ENCODE assay signal across 8 cellular contexts in the genomic region with DNA sequence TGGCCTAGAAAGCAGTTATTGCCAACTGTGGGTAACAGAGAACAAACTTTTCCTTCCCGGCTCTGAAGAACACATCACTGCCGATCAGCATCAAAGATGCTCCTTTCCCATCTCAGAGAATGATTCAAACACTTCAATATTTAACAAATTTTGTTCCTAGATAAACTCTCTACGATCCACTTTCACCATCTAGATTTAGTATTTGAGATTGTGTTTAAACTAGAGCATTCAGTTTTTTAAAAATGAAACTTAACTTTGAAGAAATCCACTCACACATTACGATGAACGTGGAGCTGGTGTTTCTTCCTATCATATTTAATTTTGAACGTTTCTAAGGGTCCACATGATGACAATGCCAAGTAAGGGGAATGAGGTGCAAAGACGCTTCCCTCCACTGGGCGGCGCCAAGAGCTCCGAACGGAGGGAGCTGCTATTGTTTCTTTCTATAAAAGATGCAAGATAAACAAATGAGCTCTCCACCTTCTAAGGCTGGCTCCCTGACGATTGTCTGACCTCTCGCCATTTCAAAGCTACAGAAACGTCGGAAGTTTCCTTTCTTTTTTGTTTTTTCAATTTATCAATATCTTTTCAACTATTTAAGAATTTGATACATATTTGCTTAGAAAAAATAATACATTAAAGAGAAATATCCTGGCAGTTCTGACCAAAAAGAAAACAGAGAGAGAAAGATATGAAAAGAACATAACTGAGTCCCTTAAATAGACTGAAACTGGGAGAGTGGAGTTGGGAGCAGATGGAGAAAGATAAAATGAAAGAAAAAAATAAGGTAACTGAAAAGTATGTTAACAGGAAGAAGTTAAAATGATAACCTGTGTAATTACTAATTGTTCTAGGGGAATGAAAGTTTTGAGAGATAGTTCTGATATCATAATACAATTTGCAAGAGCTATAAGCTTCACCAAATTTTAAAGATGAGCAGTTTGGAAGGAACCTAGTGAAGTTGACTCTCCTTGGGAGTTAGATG. TPM values are rescaled to one million over a fixed set of nuclear protein-coding genes. Genes with fewer than 3 reads are reported as not detected.
DNase-seq lines count a peak whose midpoint lies in the region; ATAC-seq and TF ChIP-seq lines count a peak whose summit lies in the region.

No MANE protein-coding gene starts in this region.

- peaks cover 36% of the 10 kb centered on the region for H3K4me1 ChIP-seq in CD4-positive, CD25-positive, alpha-beta regulatory T cell (ENCODE audit: control insufficient read depth, insufficient read depth, low read length, poor library complexity, severe bottlenecking)

- H3K4me3 Mint-ChIP-seq in CD4-positive, CD25-positive, alpha-beta regulatory T cell = peak overlapping the region in 3 of 4 donors; percentile 27 to 65 (median 33)
- peak overlapping the region in 1 of 2 donors; percentile 42 for H3K4me3 Mint-ChIP-seq in activated T-cell treated with anti-CD3 and anti-CD28 coated beads, Interleukin-2, amount 50 U/mL, for 72 hours
- no peak overlapping the region for H3K4me3 Mint-ChIP-seq in glutamatergic neuron (ENCODE audit: unreplicated experiment)

- H3K36me3 Mint-ChIP-seq in CD4-positive, CD25-positive, alpha-beta regulatory T cell = peaks cover 5% of the 10 kb centered on the region
- H3K36me3 Mint-ChIP-seq in activated T-cell treated with anti-CD3 and anti-CD28 coated beads, Interleukin-2, amount 50 U/mL, for 72 hours (ENCODE audit: insufficient read depth in 2 of 2) = peaks cover 14 to 15% of the 10 kb centered on the region in 2 donors
- H3K36me3 Mint-ChIP-seq in glutamatergic neuron (ENCODE audit: unreplicated experiment) = no peaks in the 10 kb centered on the region

- peak overlapping the region; percentile 8 for H3K4me3 ChIP-seq in CD4-positive, CD25-positive, alpha-beta regulatory T cell (ENCODE audit: low read depth, low read length)

- H3K9me3 ChIP-seq in CD4-positive, CD25-positive, alpha-beta regulatory T cell (ENCODE audit: control insufficient read depth in 2 of 2, low read length in 2 of 2) = peaks cover 9 to 36% of the 10 kb centered on the region in 2 experiments

- H3K9me3 Mint-ChIP-seq in CD4-positive, CD25-positive, alpha-beta regulatory T cell = peaks cover 0 to 40% (median 11%) of the 10 kb centered on the region in 7 donors
- peaks cover 0 to 1% of the 10 kb centered on the region in 2 donors for H3K9me3 Mint-ChIP-seq in activated T-cell treated with anti-CD3 and anti-CD28 coated beads, Interleukin-2, amount 50 U/mL, for 72 hours
- H3K9me3 Mint-ChIP-seq in glutamatergic neuron (ENCODE audit: unreplicated experiment) = peaks cover 43% of the 10 kb centered on the region

- no peak overlapping the region for H3K27ac Mint-ChIP-seq in CD4-positive, CD25-positive, alpha-beta regulatory T cell
- H3K27ac Mint-ChIP-seq in activated T-cell treated with anti-CD3 and anti-CD28 coated beads, Interleukin-2, amount 50 U/mL, for 72 hours = peak overlapping the region; percentile 55
- H3K27ac Mint-ChIP-seq in glutamatergic neuron (ENCODE audit: unreplicated experiment) = no peak overlapping the region

- no peak overlapping the region for H3K27ac ChIP-seq in CD4-positive, CD25-positive, alpha-beta regulatory T cell (ENCODE audit: insufficient read depth, low read length, poor library complexity, severe bottlenecking)

- no peaks in the 10 kb centered on the region for H3K36me3 ChIP-seq in CD4-positive, CD25-positive, alpha-beta regulatory T cell (ENCODE audit: control insufficient read depth, insufficient read depth, low read length)

- DNase-seq in CD4-positive, CD25-positive, alpha-beta regulatory T cell = peak in 1 of 3 donors; percentile 66
- DNase-seq in HS-5 (ENCODE audit: low read depth) = peak; percentile 38
- DNase-seq in NCI-H774 (lab: John Stamatoyannopoulos, UW) = peak; percentile 86
- DNase-seq in activated T-cell treated with anti-CD3 and anti-CD28 coated beads, Interleukin-2, amount 50 U/mL, for 72 hours = peak; percentile 65 to 69
- DNase-seq in glutamatergic neuron = peak; percentile 82
- DNase-seq in stimulated activated CD4-positive, alpha-beta T cell treated with anti-CD3 and anti-CD28 coated beads, Interleukin-1b, Interleukin-23, amount 100 ng/mL, for 48 hours = peak; percentile 57

- peak; percentile 92 for TF ChIP-seq CTCF in glutamatergic neuron (IDR thresholded peaks at IDR 0.05; ENCODE audit: partially characterized antibody, unreplicated experiment)

- no peak for ATAC-seq in CD4-positive, CD25-positive, alpha-beta regulatory T cell (ENCODE audit: low read depth in 2 of 2)
- peak; percentile 72 for ATAC-seq in GM18519 (IDR thresholded peaks at IDR 0.05; ENCODE audit: low FRiP score, unreplicated experiment)
- peak in 1 of 2 donors; percentile 34 for ATAC-seq in activated T-cell treated with anti-CD3 and anti-CD28 coated beads, Interleukin-2, amount 50 U/mL, for 72 hours (replicated peaks in 1 of 2)
- no peak for ATAC-seq in HG03571 (IDR thresholded peaks at IDR 0.05; ENCODE audit: unreplicated experiment)

- H3K27me3 ChIP-seq in CD4-positive, CD25-positive, alpha-beta regulatory T cell (ENCODE audit: control insufficient read depth, insufficient read depth, low read length) = peaks cover 52% of the 10 kb centered on the region

- H3K4me1 Mint-ChIP-seq in CD4-positive, CD25-positive, alpha-beta regulatory T cell = peaks cover 17 to 63% (median 30%) of the 10 kb centered on the region in 4 donors
- peaks cover 64% of the 10 kb centered on the region for H3K4me1 Mint-ChIP-seq in activated T-cell treated with anti-CD3 and anti-CD28 coated beads, Interleukin-2, amount 50 U/mL, for 72 hours (ENCODE audit: low read depth)
- H3K4me1 Mint-ChIP-seq in glutamatergic neuron (ENCODE audit: low read depth, unreplicated experiment) = peaks cover 30% of the 10 kb centered on the region

- H3K27me3 Mint-ChIP-seq in CD4-positive, CD25-positive, alpha-beta regulatory T cell = peaks cover 91% of the 10 kb centered on the region
- peaks cover 95% of the 10 kb centered on the region for H3K27me3 Mint-ChIP-seq in activated T-cell treated with anti-CD3 and anti-CD28 coated beads, Interleukin-2, amount 50 U/mL, for 72 hours (ENCODE audit: low read depth)
- peaks cover 49% of the 10 kb centered on the region for H3K27me3 Mint-ChIP-seq in glutamatergic neuron (ENCODE audit: unreplicated experiment)

RNA-seq across cellular contexts. Expression of a gene that starts 4.4 kb away (rescaled TPM):
- not detected for total RNA-seq in CD4-positive, CD25-positive, alpha-beta regulatory T cell
- not detected for polyA plus RNA-seq in CD4-positive, CD25-positive, alpha-beta regulatory T cell
- total RNA-seq in activated T-cell treated with anti-CD3 and anti-CD28 coated beads, Interleukin-2, amount 50 U/mL, for 72 hours = not detected
- 0.27 TPM for total RNA-seq in glutamatergic neuron (ENCODE audit: unreplicated experiment)
